In genomic region chr7:140400381-140400780, GRCh38 we compare ENCODE assay signal across 38 cellular contexts. TPM values are rescaled to one million over a fixed set of nuclear protein-coding genes. Genes with fewer than 3 reads are reported as not detected.
"Had no signal": no experiment of that assay in that cellular context is flagged by ENCODE, and none has a peak within 500 bp of the region (broad histone marks: within the 10 kb centered on the region; RNA-seq: fewer than 3 reads in every experiment).

No MANE protein-coding gene starts in this region.

- H3K27me3 ChIP-seq: brain microvascular endothelial cell had no signal

- ATAC-seq: activated CD4-positive, alpha-beta T cell treated with anti-CD3 and anti-CD28 coated beads for 36 hours; activated CD8-positive, alpha-beta T cell treated with anti-CD3 and anti-CD28 coated beads for 36 hours; activated T-cell treated with anti-CD3 and anti-CD28 coated beads, Interleukin-2, amount 50 U/mL, for 4 hours; activated T-helper 17 cell treated with anti-CD3 and anti-CD28 coated beads, Interleukin-2, amount 50 U/mL, for 72 hours; effector memory CD8-positive, alpha-beta T cell; gastroesophageal sphincter; heart right ventricle; T-helper 17 cell had no signal

- H3K27me3 Mint-ChIP-seq: activated CD4-positive, alpha-beta T cell treated with anti-CD3 and anti-CD28 coated beads for 36 hours; activated CD8-positive, alpha-beta T cell treated with anti-CD3 and anti-CD28 coated beads for 36 hours; activated naive CD8-positive, alpha-beta T cell; activated T-helper 17 cell treated with anti-CD3 and anti-CD28 coated beads, Interleukin-2, amount 50 U/mL, for 72 hours; central memory CD8-positive, alpha-beta T cell; effector memory CD8-positive, alpha-beta T cell; T-helper 17 cell had no signal

- H3K27ac ChIP-seq: brain microvascular endothelial cell, coronary artery, epithelial cell of prostate, esophagus squamous epithelium, gastroesophageal sphincter, heart right ventricle had no signal

- H3K4me3 Mint-ChIP-seq: activated CD4-positive, alpha-beta T cell treated with anti-CD3 and anti-CD28 coated beads for 36 hours; activated CD8-positive, alpha-beta T cell treated with anti-CD3 and anti-CD28 coated beads for 36 hours; activated naive CD8-positive, alpha-beta T cell; dendritic cell treated with granulocyte-macrophage colony-stimulating factor and Interleukin-4, amounts not matched to agents 40 ng/mL and 50 ng/mL, for 4 days had no signal

- H3K27ac Mint-ChIP-seq: activated CD4-positive, alpha-beta T cell treated with anti-CD3 and anti-CD28 coated beads for 36 hours; activated CD8-positive, alpha-beta T cell treated with anti-CD3 and anti-CD28 coated beads for 36 hours; activated naive CD8-positive, alpha-beta T cell; activated T-helper 17 cell treated with anti-CD3 and anti-CD28 coated beads, Interleukin-2, amount 50 U/mL, for 72 hours; dendritic cell treated with granulocyte-macrophage colony-stimulating factor and Interleukin-4, amounts not matched to agents 40 ng/mL and 50 ng/mL, for 4 days; effector memory CD8-positive, alpha-beta T cell; T-helper 17 cell; T-helper 2 cell treated with Interferon-gamma antibody and Interleukin-4, amounts not matched to agents 5 μg/mL and 100 μg/mL, for 36 hours had no signal

- H3K9me3 Mint-ChIP-seq: activated CD8-positive, alpha-beta T cell treated with anti-CD3 and anti-CD28 coated beads for 36 hours; activated T-cell treated with anti-CD3 and anti-CD28 coated beads, Interleukin-2, amount 50 U/mL, for 4 hours; activated T-helper 17 cell treated with anti-CD3 and anti-CD28 coated beads, Interleukin-2, amount 50 U/mL, for 72 hours; central memory CD8-positive, alpha-beta T cell; dendritic cell treated with granulocyte-macrophage colony-stimulating factor and Interleukin-4, amounts not matched to agents 40 ng/mL and 50 ng/mL, for 4 days; effector memory CD8-positive, alpha-beta T cell; T-helper 2 cell treated with Interferon-gamma antibody and Interleukin-4, amounts not matched to agents 5 μg/mL and 100 μg/mL, for 36 hours had no signal

- FAIRE-seq: astrocyte, bronchial epithelial cell had no signal

- DNase-seq: activated CD4-positive, alpha-beta T cell treated with anti-CD3 and anti-CD28 coated beads for 36 hours; activated CD4-positive, alpha-beta T cell treated with anti-CD3 and anti-CD28 coated beads, Interleukin-2, amount 50 U/mL, for 1 hour; activated CD4-positive, alpha-beta T cell treated with anti-CD3 and anti-CD28 coated beads, Interleukin-2, amount 50 U/mL, for 48 hours; activated CD4-positive, CD25-positive, alpha-beta regulatory T cell; activated CD4-positive, CD25-positive, alpha-beta regulatory T cell treated with anti-CD3 and anti-CD28 coated beads, Interleukin-2, amount 50 U/mL, for 72 hours; activated CD8-positive, alpha-beta memory T cell treated with anti-CD3 and anti-CD28 coated beads for 24 hours; activated CD8-positive, alpha-beta T cell treated with anti-CD3 and anti-CD28 coated beads for 36 hours; activated effector memory CD4-positive, alpha-beta T cell treated with Interleukin-2 at 50 U/mL for 16 hours; activated gamma-delta T cell treated with Interleukin-2 at 50 U/mL for 16 hours; activated naive CD4-positive, alpha-beta T cell treated with anti-CD3 and anti-CD28 coated beads, Interleukin-2, amount 50 U/mL, for 16 hours; activated naive CD4-positive, alpha-beta T cell treated with Interleukin-2 at 50 U/mL for 16 hours; activated T-cell treated with anti-CD3 and anti-CD28 coated beads, Interleukin-2, amount 50 U/mL, for 4 hours; amniotic stem cell; anterior cingulate cortex; brain microvascular endothelial cell; effector CD4-positive, alpha-beta T cell; effector memory CD8-positive, alpha-beta T cell; esophagus squamous epithelium; foreskin melanocyte; heart right ventricle; T-helper 1 cell; T-helper 17 cell; T1000 had no signal

- H3K9me3 ChIP-seq: esophagus squamous epithelium, gastroesophageal sphincter, heart right ventricle had no signal

- H3K36me3 ChIP-seq: brain microvascular endothelial cell, esophagus squamous epithelium, gastroesophageal sphincter, heart right ventricle had no signal

- H3K4me3 ChIP-seq: coronary artery, esophagus squamous epithelium, gastroesophageal sphincter, heart right ventricle had no signal

RNA-seq across cellular contexts. Expression of gene RAB19, which starts 3.5 kb away (rescaled TPM):
- total RNA-seq: astrocyte, bronchial epithelial cell, cardiac septum, cerebellum, fibroblast of lung, fibroblast of villous mesenchyme, gastroesophageal sphincter, glomerular endothelial cell, heart right ventricle had no signal
- polyA plus RNA-seq: fibroblast of lung, heart right ventricle had no signal
